Comparison of ENCODE assay signal across 9 cellular contexts in the genomic region with DNA sequence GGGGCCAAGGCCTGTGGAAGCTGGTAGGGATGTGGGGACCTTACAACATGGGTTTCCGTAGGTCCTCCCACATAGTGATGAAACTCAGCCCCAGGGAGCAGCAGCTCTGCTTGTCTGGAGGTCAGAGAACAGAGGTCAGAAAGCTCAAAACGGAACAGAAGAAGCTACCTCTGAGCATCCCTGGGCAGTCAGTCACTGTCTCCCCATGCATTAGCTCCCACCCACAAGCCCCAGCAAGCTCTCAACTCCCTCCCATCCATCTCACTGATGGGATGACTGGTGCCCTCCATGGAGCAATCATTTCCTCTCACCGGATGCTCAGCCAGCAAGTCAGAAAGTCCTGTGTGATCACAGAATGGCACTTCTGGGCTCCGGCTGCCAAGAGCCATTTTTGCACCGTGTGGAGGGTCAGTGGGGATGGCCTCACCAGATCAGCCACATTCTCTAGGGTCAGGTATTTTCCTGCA. TPM values are rescaled to one million over a fixed set of nuclear protein-coding genes. Genes with fewer than 3 reads are reported as not detected.
DNase-seq lines count a peak whose midpoint lies in the region; ATAC-seq and TF ChIP-seq lines count a peak whose summit lies in the region.
"Had no signal": no experiment of that assay in that cellular context is flagged by ENCODE, and none has a peak within 500 bp of the region (broad histone marks: within the 10 kb centered on the region; RNA-seq: fewer than 3 reads in every experiment).

No MANE protein-coding gene starts in this region.

- H3K36me3 Mint-ChIP-seq in naive thymus-derived CD8-positive, alpha-beta T cell: peaks cover 6 to 21% (median 10%) of the 10 kb centered on the region in 3 donors

- no peaks in the 10 kb centered on the region for H3K27me3 Mint-ChIP-seq in naive thymus-derived CD8-positive, alpha-beta T cell

- ATAC-seq in RWPE2 (ENCODE audit: low read depth) (no peak), body of pancreas (no peak), GM21360 (IDR thresholded peaks at IDR 0.05; ENCODE audit: unreplicated experiment) (no peak)
- no peak for ATAC-seq in naive thymus-derived CD8-positive, alpha-beta T cell

- H3F3A ChIP-seq in GM23248 (ENCODE audit: insufficient read depth): peaks cover 31% of the 10 kb centered on the region

- no peak for TF ChIP-seq POLR2A in spleen (IDR thresholded peaks at IDR 0.05)
- TF ChIP-seq POLR2A in body of pancreas (IDR thresholded peaks at IDR 0.05): no peak

- H3K9me3 ChIP-seq in GM23248 (ENCODE audit: low read depth) (no peaks in the 10 kb centered on the region), RWPE2 (ENCODE audit: severe bottlenecking) (no peaks in the 10 kb centered on the region), fibroblast of lung (ENCODE audit: control insufficient read depth, insufficient read depth, low read depth, low read length) (no peaks in the 10 kb centered on the region), spleen (no peaks in the 10 kb centered on the region), body of pancreas (no peaks in the 10 kb centered on the region)
- H3K9me3 ChIP-seq: thyroid gland had no signal

- H3K4me3 ChIP-seq in GM23248: peak overlapping the region; percentile 84
- H3K4me3 ChIP-seq in RWPE2 (ENCODE audit: severe bottlenecking): no peak overlapping the region
- peak overlapping the region in 2 of 4 experiments; percentile 93 to 99 for H3K4me3 ChIP-seq in fibroblast of lung (replicated peaks in 1 of 4; ENCODE audit: control extremely low read depth in 1 of 4, insufficient read depth in 1 of 4, low read depth in 3 of 4, low read length in 4 of 4)
- H3K4me3 ChIP-seq in spleen: peak overlapping the region; percentile 66 to 95 (median 76)
- no peak overlapping the region for H3K4me3 ChIP-seq in body of pancreas

- H3K4me1 Mint-ChIP-seq in naive thymus-derived CD8-positive, alpha-beta T cell: peaks cover 11 to 20% (median 14%) of the 10 kb centered on the region in 4 donors

- H2AFZ ChIP-seq in GM23248 (0 out of 2 replicates have a peak overlapping the region, but pooled peaks have one; percentile 90), fibroblast of lung (ENCODE audit: low read length) (no peak overlapping the region)

- H3K4me2 ChIP-seq in GM23248 (ENCODE audit: unreplicated experiment): peak overlapping the region; percentile 97
- peak overlapping the region; percentile 99 for H3K4me2 ChIP-seq in fibroblast of lung (ENCODE audit: extremely low read depth, insufficient read depth, low read length)

- H3K79me2 ChIP-seq in GM23248 (ENCODE audit: insufficient read depth) (peaks cover 15% of the 10 kb centered on the region; the same call in 1 of the 2 replicates), fibroblast of lung (ENCODE audit: control insufficient read depth, insufficient read depth, low read length) (peaks cover 13% of the 10 kb centered on the region)

- in situ Hi-C loops in GM23248 (cut with MboI): no loop called here

- 48 to 56% methylated on average over 5 of the region's 5 CpGs for WGBS in GM23248 (ENCODE audit: low coverage in 1 of 2, low lambda C conversion rate in 2 of 2, missing lambda C conversion rate in 2 of 2), 2 experiments
- 41 to 65% (median 52%) methylated on average over 5 of the region's 5 CpGs for WGBS in spleen, 5 donors
- WGBS in body of pancreas, 2 donors: 74 to 77% methylated on average over 4 to 5 of the region's 5 CpGs

- H3K4me1 ChIP-seq in GM23248 (ENCODE audit: insufficient read depth) (peaks cover 25% of the 10 kb centered on the region), RWPE2 (ENCODE audit: insufficient read depth, poor library complexity, severe bottlenecking) (peaks cover 4% of the 10 kb centered on the region), fibroblast of lung (ENCODE audit: control insufficient read depth, extremely low read depth, insufficient read depth, low read length) (peaks cover 10% of the 10 kb centered on the region), spleen (peaks cover 29 to 94% (median 47%) of the 10 kb centered on the region in 6 donors), body of pancreas (peaks cover 29% of the 10 kb centered on the region)

- peak overlapping the region in 2 of 10 donors; percentile 4 to 71 for H3K4me3 Mint-ChIP-seq in naive thymus-derived CD8-positive, alpha-beta T cell

- H3K9me3 Mint-ChIP-seq in naive thymus-derived CD8-positive, alpha-beta T cell: no peaks in the 10 kb centered on the region

- DNase-seq in GM23248 (peak; percentile 59), RWPE2 (ENCODE audit: low spot score) (peak; percentile 24), fibroblast of lung (ENCODE audit: low read depth in 2 of 2) (no peak), spleen (peak; percentile 75), body of pancreas (no peak), mucosa of gallbladder (ENCODE audit: low spot score) (no peak)
- no peak for DNase-seq in naive thymus-derived CD8-positive, alpha-beta T cell

- TF ChIP-seq CTCF in RWPE2 (IDR thresholded peaks at IDR 0.05; ENCODE audit: poor library complexity, severe bottlenecking) (no peak), fibroblast of lung (conservative IDR thresholded peaks at IDR 0.05 in 1 of 2, IDR thresholded peaks at IDR 0.05 in 1 of 2; ENCODE audit: low read depth in 1 of 2, low read length in 2 of 2) (no peak), spleen (IDR thresholded peaks at IDR 0.05 in 8 of 11, conservative IDR thresholded peaks at IDR 0.05 in 3 of 11) (no peak), body of pancreas (IDR thresholded peaks at IDR 0.05) (no peak)

- no peaks in the 10 kb centered on the region for H4K20me1 ChIP-seq in GM23248 (ENCODE audit: insufficient read depth)
- H4K20me1 ChIP-seq in fibroblast of lung (ENCODE audit: control insufficient read depth, extremely low read depth, insufficient read depth, low read length): no peaks in the 10 kb centered on the region

- H3K27ac ChIP-seq in GM23248 (peak overlapping the region; percentile 73; the same call in 1 of the 2 replicates), RWPE2 (ENCODE audit: poor library complexity, severe bottlenecking) (no peak overlapping the region), fibroblast of lung (ENCODE audit: insufficient read depth, low read length) (no peak overlapping the region), spleen (peak overlapping the region; percentile 91 to 98 (median 94)), body of pancreas (no peak overlapping the region)

- H3K27me3 ChIP-seq in GM23248 (replicated peaks; ENCODE audit: insufficient read depth) (no peaks in the 10 kb centered on the region), RWPE2 (ENCODE audit: insufficient read depth, poor library complexity, severe bottlenecking) (no peaks in the 10 kb centered on the region), fibroblast of lung (ENCODE audit: control insufficient read depth, insufficient read depth, low read length) (no peaks in the 10 kb centered on the region), spleen (replicated peaks in 1 of 7) (no peaks in the 10 kb centered on the region), body of pancreas (no peaks in the 10 kb centered on the region)
- H3K27me3 ChIP-seq: thyroid gland had no signal

- peak overlapping the region in 3 of 10 donors; percentile 1 to 60 (median 11) for H3K27ac Mint-ChIP-seq in naive thymus-derived CD8-positive, alpha-beta T cell

- peak overlapping the region; percentile 87 for H3K9ac ChIP-seq in GM23248
- no peak overlapping the region for H3K9ac ChIP-seq in fibroblast of lung (ENCODE audit: insufficient read depth, low read length)

- POLR2A ChIA-PET in naive thymus-derived CD8-positive, alpha-beta T cell (lab: Charles Lee): interaction anchor here (1.2 to 6.1 kb wide), 8 partner anchors 10 to 227 kb away, joined by 3 to 58 read pairs (median 15); a partner anchor contains a TSS

- H3K36me3 ChIP-seq in GM23248 (ENCODE audit: low read depth) (no peaks in the 10 kb centered on the region), RWPE2 (ENCODE audit: low read depth) (no peaks in the 10 kb centered on the region), fibroblast of lung (ENCODE audit: control insufficient read depth, insufficient read depth, low read length) (peaks cover 11% of the 10 kb centered on the region), spleen (peaks cover 0 to 39% (median 29%) of the 10 kb centered on the region in 6 donors), body of pancreas (replicated peaks in 1 of 2; ENCODE audit: insufficient read depth in 1 of 2, low read depth in 2 of 2) (peaks cover 0 to 2% of the 10 kb centered on the region in 2 donors)

- intact Hi-C loops in spleen (cut with DNase I; ENCODE audit: low total_unique reads) (no loop called here), body of pancreas (cut with DNase I) (no loop called here)

- H3K9me2 ChIP-seq in GM23248 (ENCODE audit: insufficient read depth): no peaks in the 10 kb centered on the region

RNA-seq across cellular contexts. Expression of a gene that starts 1.9 kb away (rescaled TPM):
- total RNA-seq in GM23248 (2014; rRNA removed; shearing (Covaris generic)): 37.6 and 47.6 TPM in 2 replicates
- polyA plus RNA-seq in GM23248 (2016; fragmentation: Nextera tagmentation; extraction: Ambion mirVana) (65.2 and 66.3 TPM in 2 replicates), fibroblast of lung (136 and 195 TPM in 2 replicates), spleen (10 to 100 TPM; 54.9 to 61.6 (median 60.6) TPM)
- total RNA-seq in fibroblast of lung (93.7 and 127 TPM in 2 replicates), spleen (100 to 1,000 TPM; 159 to 306 (median 232) TPM), body of pancreas (10 to 100 TPM; 20.8 TPM), mucosa of gallbladder (161 TPM)
- polyA plus RNA-seq in fibroblast of lung (2012): 76.3 and 89.6 TPM in 2 replicates
- 189 and 228 TPM in 2 replicates for polyA minus RNA-seq in fibroblast of lung (ENCODE audit: low replicate concordance)
- total RNA-seq in naive thymus-derived CD8-positive, alpha-beta T cell: 100 to 1,000 TPM; 130 TPM
- 100 to 1,000 TPM in 1 of 3 donors, 10 to 100 TPM in 2; 84.8 to 107 (median 85.1) TPM for polyA plus RNA-seq in naive thymus-derived CD8-positive, alpha-beta T cell

RNA-seq across cellular contexts. Expression of a gene that starts 5.3 kb away (rescaled TPM):
- total RNA-seq in GM23248 (2014; rRNA removed; shearing (Covaris generic)): 35.5 and 67.9 TPM in 2 replicates
- polyA plus RNA-seq in GM23248 (2016; fragmentation: Nextera tagmentation; extraction: Ambion mirVana): 171 and 172 TPM in 2 replicates
- total RNA-seq in fibroblast of lung: 61.9 and 77.8 TPM in 2 replicates
- polyA plus RNA-seq in fibroblast of lung: 142 and 176 TPM in 2 replicates
- 314 and 382 TPM in 2 replicates for polyA plus RNA-seq in fibroblast of lung (2012)
- polyA minus RNA-seq in fibroblast of lung (ENCODE audit: low replicate concordance): 228 and 438 TPM in 2 replicates
- 100 to 1,000 TPM; 133 to 159 (median 148) TPM for total RNA-seq in spleen
- 100 to 1,000 TPM; 103 to 151 (median 140) TPM for polyA plus RNA-seq in spleen
- total RNA-seq in body of pancreas: 100 to 1,000 TPM; 115 to 215 TPM
- 142 TPM for total RNA-seq in mucosa of gallbladder
- 100 to 1,000 TPM; 107 to 116 TPM for total RNA-seq in naive thymus-derived CD8-positive, alpha-beta T cell
- polyA plus RNA-seq in naive thymus-derived CD8-positive, alpha-beta T cell: 100 to 1,000 TPM; 247 to 332 (median 249) TPM

RNA-seq across cellular contexts. Expression of a gene that starts 13.8 kb away (rescaled TPM):
- 211 and 242 TPM in 2 replicates for total RNA-seq in GM23248 (2014; rRNA removed; shearing (Covaris generic))
- polyA plus RNA-seq in GM23248 (2016; fragmentation: Nextera tagmentation; extraction: Ambion mirVana): 256 and 264 TPM in 2 replicates
- 136 and 176 TPM in 2 replicates for total RNA-seq in fibroblast of lung
- 420 and 461 TPM in 2 replicates for polyA plus RNA-seq in fibroblast of lung
- polyA plus RNA-seq in fibroblast of lung (2012): 336 and 355 TPM in 2 replicates
- 406 and 477 TPM in 2 replicates for polyA minus RNA-seq in fibroblast of lung (ENCODE audit: low replicate concordance)
- 100 to 1,000 TPM; 122 to 194 (median 141) TPM for total RNA-seq in spleen
- 100 to 1,000 TPM in 1 of 3 donors, 10 to 100 TPM in 2; 71.4 to 108 (median 76.5) TPM for polyA plus RNA-seq in spleen
- 100 to 1,000 TPM in 1 of 2 donors, 10 to 100 TPM in 1; 82.8 to 137 TPM for total RNA-seq in body of pancreas
- 261 TPM for total RNA-seq in mucosa of gallbladder
- total RNA-seq in naive thymus-derived CD8-positive, alpha-beta T cell: 10 to 100 TPM; 88.5 to 93.5 TPM
- 10 to 100 TPM; 63.7 to 72.5 (median 68.5) TPM for polyA plus RNA-seq in naive thymus-derived CD8-positive, alpha-beta T cell

RNA-seq across cellular contexts. Expression of a gene that starts 13.9 kb away (rescaled TPM):
- total RNA-seq in GM23248 (2014; rRNA removed; shearing (Covaris generic)): 8.5 and 12.6 TPM in 2 replicates
- polyA plus RNA-seq in GM23248 (2016; fragmentation: Nextera tagmentation; extraction: Ambion mirVana) (21.3 and 24.4 TPM in 2 replicates), fibroblast of lung (12.6 and 13.2 TPM in 2 replicates), spleen (10 to 100 TPM; 23.7 to 28.4 (median 26.5) TPM)
- total RNA-seq in fibroblast of lung (9.2 and 12.1 TPM in 2 replicates), spleen (10 to 100 TPM; 17.0 to 26.0 (median 22.7) TPM), body of pancreas (1 to 10 TPM; 5.4 to 8.9 TPM), mucosa of gallbladder (25.8 TPM)
- 10.3 and 15.2 TPM in 2 replicates for polyA plus RNA-seq in fibroblast of lung (2012)
- polyA minus RNA-seq in fibroblast of lung (ENCODE audit: low replicate concordance): 5.9 and 12.7 TPM in 2 replicates
- total RNA-seq in naive thymus-derived CD8-positive, alpha-beta T cell: 10 to 100 TPM; 35.3 to 35.7 TPM
- polyA plus RNA-seq in naive thymus-derived CD8-positive, alpha-beta T cell: 10 to 100 TPM; 17.8 to 25.9 (median 20.9) TPM

RNA-seq across cellular contexts. Expression of a gene that starts 38.3 kb away (rescaled TPM):
- total RNA-seq in GM23248 (2014; rRNA removed; shearing (Covaris generic)): 5.8 and 6.4 TPM in 2 replicates
- polyA plus RNA-seq in GM23248 (2016; fragmentation: Nextera tagmentation; extraction: Ambion mirVana) (0.86 and 1.1 TPM in 2 replicates), fibroblast of lung (0.92 and 5.0 TPM in 2 replicates), spleen (1 to 10 TPM; 1.9 to 7.6 (median 3.1) TPM)
- total RNA-seq in fibroblast of lung (11.0 and 23.9 TPM in 2 replicates), spleen (10 to 100 TPM; 29.8 to 58.8 (median 43.4) TPM), body of pancreas (10 to 100 TPM in 1 of 2 donors, 1 to 10 TPM in 1; 6.0 to 10.9 TPM), mucosa of gallbladder (25.1 TPM)
- 1.9 and 8.5 TPM in 2 replicates for polyA plus RNA-seq in fibroblast of lung (2012)
- polyA minus RNA-seq in fibroblast of lung (ENCODE audit: low replicate concordance): 17.9 and 76.9 TPM in 2 replicates
- 10 to 100 TPM; 14.4 to 14.9 TPM for total RNA-seq in naive thymus-derived CD8-positive, alpha-beta T cell
- 1 to 10 TPM; 2.2 to 6.1 (median 2.9) TPM for polyA plus RNA-seq in naive thymus-derived CD8-positive, alpha-beta T cell

Comparison
In these comparisons a context has a peak if more than half of its experiments do, and no peak if none do; other contexts are left out.
1. DNase-seq: peak in GM23248 (single experiment), RWPE2 (single experiment) and spleen (single experiment); none in fibroblast of lung (0 of 2), body of pancreas (0 of 4), mucosa of gallbladder (single experiment) and naive thymus-derived CD8-positive, alpha-beta T cell (0 of 10).
2. H3K27ac ChIP-seq: peak in GM23248 (single experiment) and spleen (8 of 8); none in RWPE2 (single experiment), fibroblast of lung (single experiment) and body of pancreas (0 of 4).
3. H3K4me3 ChIP-seq: peak in GM23248 (single experiment) and spleen (8 of 8); none in RWPE2 (single experiment) and body of pancreas (0 of 2).